Comparison of ENCODE assay signal across 31 cellular contexts in the genomic region with DNA sequence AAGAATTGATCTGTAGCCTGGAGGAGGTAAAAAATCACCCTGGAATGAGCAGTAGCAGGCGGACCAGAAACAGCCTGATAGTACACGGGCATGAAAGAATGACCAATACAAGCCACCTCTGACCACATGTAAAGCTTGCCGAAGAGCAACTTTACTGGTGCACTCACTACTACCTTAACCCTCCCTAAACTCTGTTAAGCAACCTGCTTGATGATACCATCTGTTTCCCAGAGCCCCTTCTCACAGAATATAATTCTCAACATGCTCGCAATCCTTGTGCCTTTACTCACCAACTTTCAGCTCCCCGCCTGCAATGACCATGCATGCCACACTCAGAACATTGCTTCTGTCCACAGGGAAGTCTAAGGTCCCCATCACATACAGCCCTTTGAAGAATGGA.
"Had no signal": no experiment of that assay in that cellular context is flagged by ENCODE, and none has a peak within 500 bp of the region (broad histone marks: within the 10 kb centered on the region; RNA-seq: fewer than 3 reads in every experiment).

No MANE protein-coding gene starts in this region.

- H3K36me3 ChIP-seq: neural progenitor cell, ovary, right lobe of liver, sigmoid colon, suprapubic skin, tibial artery, transverse colon, upper lobe of left lung, vagina had no signal

- H3K9me3 ChIP-seq: ovary, right lobe of liver, suprapubic skin, testis, tibial artery, transverse colon, vagina had no signal

- H3K9ac ChIP-seq: neural progenitor cell, parathyroid adenoma had no signal

- H3K36me3 Mint-ChIP-seq: natural killer cell; neural progenitor cell; stimulated activated memory B cell treated with anti-CD40 and anti-IgM and Interleukin-4, amounts not matched to agents 10 μg/mL and 1 μg/mL and 100 μg/mL, for 72 hours had no signal

- FAIRE-seq: small intestine, urothelium cell line had no signal

- H2AFZ ChIP-seq: neural progenitor cell, parathyroid adenoma had no signal

- H3K27ac ChIP-seq: neural progenitor cell, ovary, parathyroid adenoma, psoas muscle, right lobe of liver, sigmoid colon, suprapubic skin, testis, tibial artery, transverse colon, upper lobe of left lung, vagina had no signal

- H3K4me1 Mint-ChIP-seq: naive thymus-derived CD4-positive, alpha-beta T cell; natural killer cell; nephron; neural progenitor cell; stimulated activated memory B cell treated with anti-CD40 and anti-IgM and Interleukin-4, amounts not matched to agents 10 μg/mL and 1 μg/mL and 100 μg/mL, for 72 hours; stimulated activated naive CD8-positive, alpha-beta T cell treated with anti-CD3 and anti-CD28 coated beads, Interleukin-15, amount 100 ng/mL, for 72 hours had no signal

- H3K27me3 Mint-ChIP-seq: progenitor cell of endocrine pancreas; stimulated activated memory B cell treated with anti-CD40 and anti-IgM and Interleukin-4, amounts not matched to agents 10 μg/mL and 1 μg/mL and 100 μg/mL, for 72 hours; stimulated activated naive CD8-positive, alpha-beta T cell treated with anti-CD3 and anti-CD28 coated beads, Interleukin-15, amount 100 ng/mL, for 72 hours had no signal

- H3K79me2 ChIP-seq: parathyroid adenoma had no signal

- H3K4me2 ChIP-seq: neural progenitor cell had no signal

- H3K27me3 ChIP-seq: neural progenitor cell, ovary, right lobe of liver, sigmoid colon, suprapubic skin, testis, tibial artery, transverse colon, upper lobe of left lung, vagina had no signal

- H3K4me1 ChIP-seq: neural progenitor cell, parathyroid adenoma, psoas muscle, sigmoid colon, suprapubic skin, testis, tibial artery, transverse colon, upper lobe of left lung, vagina had no signal

- DNase-seq: naive thymus-derived CD4-positive, alpha-beta T cell; natural killer cell; occipital lobe; ovary; posterior cingulate gyrus; psoas muscle; right cardiac atrium; right lobe of liver; sigmoid colon; small intestine; stimulated activated CD4-positive, alpha-beta T cell treated with anti-CD3 and anti-CD28 coated beads, Interleukin-15, amount 100 ng/mL, for 24 hours; stimulated activated CD4-positive, alpha-beta T cell treated with anti-CD3 and anti-CD28 coated beads, Interleukin-2, amount 100 ng/mL, for 24 hours; stimulated activated CD4-positive, alpha-beta T cell treated with anti-CD3 and anti-CD28 coated beads, Interleukin-2, amount 100 ng/mL, for 48 hours; stimulated activated CD4-positive, alpha-beta T cell treated with anti-CD3 and anti-CD28 coated beads, Interleukin-4, amount 100 ng/mL, for 4 hours; stimulated activated CD8-positive, alpha-beta memory T cell treated with anti-CD3 and anti-CD28 coated beads, Interleukin-4, amount 100 ng/mL, for 48 hours; stimulated activated naive CD4-positive, alpha-beta T cell; stimulated activated naive CD8-positive, alpha-beta T cell treated with anti-CD3 and anti-CD28 coated beads, Interleukin-15, amount 100 ng/mL, for 72 hours; stimulated activated naive CD8-positive, alpha-beta T cell treated with anti-CD3 and anti-CD28 coated beads, Interleukin-15, Interleukin-2, amounts not matched to agents 100 U/mL and 50 U/mL, for 24 hours; substantia nigra; testis; tibial artery; transverse colon; upper lobe of left lung had no signal

- H3K4me3 ChIP-seq: neural progenitor cell, ovary, psoas muscle, right lobe of liver, sigmoid colon, suprapubic skin, testis, tibial artery, transverse colon, upper lobe of left lung, vagina had no signal

- H3K27ac Mint-ChIP-seq: naive thymus-derived CD4-positive, alpha-beta T cell; natural killer cell; nephron; neural progenitor cell; progenitor cell of endocrine pancreas; stimulated activated memory B cell treated with anti-CD40 and anti-IgM and Interleukin-4, amounts not matched to agents 10 μg/mL and 1 μg/mL and 100 μg/mL, for 72 hours; stimulated activated naive CD8-positive, alpha-beta T cell treated with anti-CD3 and anti-CD28 coated beads, Interleukin-15, amount 100 ng/mL, for 72 hours had no signal

- H3K4me3 Mint-ChIP-seq: naive thymus-derived CD4-positive, alpha-beta T cell; natural killer cell; nephron; neural progenitor cell; stimulated activated memory B cell treated with anti-CD40 and anti-IgM and Interleukin-4, amounts not matched to agents 10 μg/mL and 1 μg/mL and 100 μg/mL, for 72 hours; stimulated activated naive CD8-positive, alpha-beta T cell treated with anti-CD3 and anti-CD28 coated beads, Interleukin-15, amount 100 ng/mL, for 72 hours had no signal
